In genomic region chr12:98471085-98471484, GRCh38 we compare ENCODE assay signal across 19 cellular contexts. TPM values are rescaled to one million over a fixed set of nuclear protein-coding genes. Genes with fewer than 3 reads are reported as not detected.
DNase-seq lines count a peak whose midpoint lies in the region; ATAC-seq and TF ChIP-seq lines count a peak whose summit lies in the region.
"Had no signal": no experiment of that assay in that cellular context is flagged by ENCODE, and none has a peak within 500 bp of the region (broad histone marks: within the 10 kb centered on the region; RNA-seq: fewer than 3 reads in every experiment).

No MANE protein-coding gene starts in this region.

- peak; percentile 28 for ATAC-seq in left ventricle myocardium superior
- no peak for ATAC-seq in Right ventricle myocardium superior (ENCODE audit: poor library complexity)
- ATAC-seq in HG03565 (IDR thresholded peaks at IDR 0.05; ENCODE audit: unreplicated experiment): peak; percentile 12

- TF ChIP-seq POLR2A in testis (IDR thresholded peaks at IDR 0.05): no peak

- H3K36me3 ChIP-seq in HEK293 (ENCODE audit: control insufficient read depth in 2 of 2, insufficient read depth in 1 of 2, low read length in 2 of 2) (no peaks in the 10 kb centered on the region; a peak in 1 of 3 replicates), testis (ENCODE audit: low read depth, missing control alignments) (no peaks in the 10 kb centered on the region)
- H3K36me3 ChIP-seq in effector memory CD4-positive, alpha-beta T cell (ENCODE audit: control insufficient read depth, insufficient read depth, low read length): no peaks in the 10 kb centered on the region

- no peaks in the 10 kb centered on the region for H3K9me3 ChIP-seq in HEK293 (ENCODE audit: control insufficient read depth, insufficient read depth, low read depth, low read length)
- H3K9me3 ChIP-seq in testis: no peaks in the 10 kb centered on the region
- no peaks in the 10 kb centered on the region for H3K9me3 ChIP-seq in effector memory CD4-positive, alpha-beta T cell (ENCODE audit: control insufficient read depth, low read length)

- H3K27me3 ChIP-seq in testis: no peaks in the 10 kb centered on the region
- H3K27me3 ChIP-seq in effector memory CD4-positive, alpha-beta T cell (replicated peaks; ENCODE audit: control insufficient read depth, insufficient read depth, low read length, poor library complexity, severe bottlenecking): no peaks in the 10 kb centered on the region

- intact Hi-C loops in left ventricle myocardium superior (cut with micrococcal nuclease) (no loop called here), Right ventricle myocardium superior (cut with DNase I) (no loop called here), testis (cut with DNase I; ENCODE audit: low total_unique reads) (no loop called here)

- H3K27ac ChIP-seq in HEK293 (ENCODE audit: extremely low read depth, low read depth, low read length): no peak overlapping the region
- H3K27ac ChIP-seq in testis: peak overlapping the region; percentile 80 to 88
- no peak overlapping the region for H3K27ac ChIP-seq in effector memory CD4-positive, alpha-beta T cell (ENCODE audit: insufficient read depth, low read length, poor library complexity, severe bottlenecking)
- H3K27ac ChIP-seq: SK-N-MC had no signal

- WGBS in testis, 2 donors: 30 to 33% methylated on average over 3 of the region's 3 CpGs

- DNase-seq in left ventricle myocardium superior (no peak), Right ventricle myocardium superior (no peak), testis (peak; percentile 86), SKM-1 (lab: John Stamatoyannopoulos, UW; ENCODE audit: unreplicated experiment) (no peak), HUDEP-2 (lab: John Stamatoyannopoulos, UW; ENCODE audit: unreplicated experiment in 76 of 76) (no peak)
- no peak for DNase-seq in effector memory CD4-positive, alpha-beta T cell
- DNase-seq: activated CD4-positive, CD25-positive, alpha-beta regulatory T cell treated with anti-CD3 and anti-CD28 coated beads, Interleukin-2, amount 50 U/mL, for 72 hours; activated gamma-delta T cell treated with Interleukin-2 at 50 U/mL for 16 hours; anterior cingulate cortex; CD4-positive, alpha-beta memory T cell; H7; hippocampal formation; kidney; NCI-H1092; NCI-H774; T1000 had no signal

- no peaks in the 10 kb centered on the region for H3K4me1 ChIP-seq in HEK293 (ENCODE audit: control insufficient read depth, insufficient read depth, low read length)
- H3K4me1 ChIP-seq in testis: peaks cover 32% of the 10 kb centered on the region
- no peaks in the 10 kb centered on the region for H3K4me1 ChIP-seq in effector memory CD4-positive, alpha-beta T cell (ENCODE audit: control insufficient read depth, insufficient read depth, low read length, poor library complexity, severe bottlenecking)

- POLR2A ChIA-PET in HEK293 (lab: Yijun Ruan, JAX): interaction anchor here (0.6 kb wide), 1 partner anchor 54 kb away, joined by 6 read pairs; no protein-coding TSS in a partner anchor

- TF ChIP-seq CTCF in HEK293 (tag by site-specific recombination; IDR thresholded peaks at IDR 0.05): no peak
- TF ChIP-seq CTCF in testis (IDR thresholded peaks at IDR 0.05): no peak

- H3K4me3 ChIP-seq in HEK293 (ENCODE audit: low read depth, low read length) (no peak overlapping the region), testis (no peak overlapping the region)
- no peak overlapping the region for H3K4me3 ChIP-seq in effector memory CD4-positive, alpha-beta T cell (ENCODE audit: insufficient read depth, low read depth, low read length, poor library complexity, severe bottlenecking)
- H3K4me3 ChIP-seq: SK-N-MC had no signal

- CTCF ChIA-PET in HEK293 (lab: Yijun Ruan, JAX): interaction anchor here (0.6 to 2.4 kb wide), 4 partner anchors 20 to 183 kb away, joined by 3 to 19 read pairs (median 3); no protein-coding TSS in a partner anchor

TF ChIP-seq in HEK293, 187 proteins besides CTCF, POLR2A, EP300 and RAD21:
- TF ChIP-seq PRDM1 (tag by site-specific recombination; IDR thresholded peaks at IDR 0.05) (no peak), EGR2 (tag by site-specific recombination; IDR thresholded peaks at IDR 0.05; ENCODE audit: low read depth) (peak; percentile 12; the same call in 1 of the 2 replicates), ZNF10 (tag by site-specific recombination; IDR thresholded peaks at IDR 0.05) (peak; percentile 62; the same call in 1 of the 2 replicates), SCRT2 (tag by site-specific recombination; IDR thresholded peaks at IDR 0.05) (peak; percentile 45)
- TF ChIP-seq, protein P1, sequence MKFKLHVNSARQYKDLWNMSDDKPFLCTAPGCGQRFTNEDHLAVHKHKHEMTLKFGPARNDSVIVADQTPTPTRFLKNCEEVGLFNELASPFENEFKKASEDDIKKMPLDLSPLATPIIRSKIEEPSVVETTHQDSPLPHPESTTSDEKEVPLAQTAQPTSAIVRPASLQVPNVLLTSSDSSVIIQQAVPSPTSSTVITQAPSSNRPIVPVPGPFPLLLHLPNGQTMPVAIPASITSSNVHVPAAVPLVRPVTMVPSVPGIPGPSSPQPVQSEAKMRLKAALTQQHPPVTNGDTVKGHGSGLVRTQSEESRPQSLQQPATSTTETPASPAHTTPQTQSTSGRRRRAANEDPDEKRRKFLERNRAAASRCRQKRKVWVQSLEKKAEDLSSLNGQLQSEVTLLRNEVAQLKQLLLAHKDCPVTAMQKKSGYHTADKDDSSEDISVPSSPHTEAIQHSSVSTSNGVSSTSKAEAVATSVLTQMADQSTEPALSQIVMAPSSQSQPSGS (tag by site-specific recombination; IDR thresholded peaks at IDR 0.05; ENCODE audit: low read depth): no peak

RNA-seq across cellular contexts. Expression of gene TMPO, which starts 44.3 kb away (rescaled TPM):
- 16.2 TPM for total RNA-seq in left ventricle myocardium superior
- 15.2 TPM for total RNA-seq in Right ventricle myocardium superior
- total RNA-seq in testis: 10 to 100 TPM; 76.5 to 77.1 TPM
- 61.3 TPM for polyA plus RNA-seq in testis (ENCODE audit: insufficient read depth, low read depth, low replicate concordance)

Comparison
In these comparisons a context has a peak if more than half of its experiments do, and no peak if none do; other contexts are left out.
1. H3K27ac ChIP-seq: peak in testis (2 of 2); none in HEK293 (single experiment) and effector memory CD4-positive, alpha-beta T cell (single experiment).